8 cellular contexts compared by ENCODE assay signal in genomic region chr3:36944012-36944640, GRCh38. TPM values are rescaled to one million over a fixed set of nuclear protein-coding genes. Genes with fewer than 3 reads are reported as not detected.
A peak's percentile ranks its signal among the peaks of the same experiment; 100 is the strongest.
DNase-seq lines count a peak whose midpoint lies in the region; ATAC-seq and TF ChIP-seq lines count a peak whose summit lies in the region.

No MANE protein-coding gene starts in this region.

- peaks cover 14% of the 10 kb centered on the region for H3K4me1 ChIP-seq in suprapubic skin

- 0% methylated on average over 35 of the region's 56 CpGs for WGBS in suprapubic skin

- H3K4me3 Mint-ChIP-seq in HFFc6 (peak overlapping the region; percentile 87), naive B cell (peak overlapping the region; percentile 82 to 93 (median 86))
- H3K4me3 Mint-ChIP-seq in activated T-helper 17 cell treated with anti-CD3 and anti-CD28 coated beads, Interleukin-2, amount 50 U/mL, for 72 hours: peak overlapping the region; percentile 75

- H3K27me3 ChIP-seq in suprapubic skin: no peaks in the 10 kb centered on the region

- TF ChIP-seq EP300 in suprapubic skin (IDR thresholded peaks at IDR 0.05): no peak

- H3K9me3 ChIP-seq in suprapubic skin: peaks cover 12% of the 10 kb centered on the region

- H3K4me1 Mint-ChIP-seq in HFFc6 (ENCODE audit: low read depth) (peaks cover 7% of the 10 kb centered on the region), naive B cell (peaks cover 13 to 30% (median 19%) of the 10 kb centered on the region in 3 donors)
- no peaks in the 10 kb centered on the region for H3K4me1 Mint-ChIP-seq in activated T-helper 17 cell treated with anti-CD3 and anti-CD28 coated beads, Interleukin-2, amount 50 U/mL, for 72 hours

- no peak for TF ChIP-seq POLR2A in suprapubic skin (IDR thresholded peaks at IDR 0.05)

- peak overlapping the region; percentile 86 for H3K27ac ChIP-seq in suprapubic skin

- peak overlapping the region; percentile 77 for H3K4me3 ChIP-seq in fibroblast of the aortic adventitia (ENCODE audit: low read depth, low read length)
- H3K4me3 ChIP-seq in suprapubic skin: peak overlapping the region; percentile 96

- H3K36me3 ChIP-seq in suprapubic skin: no peaks in the 10 kb centered on the region

- DNase-seq in NCI-H2081 (lab: John Stamatoyannopoulos, UW): peak; percentile 17 to 57
- DNase-seq in NCI-H2081 treated with DMSO at 0.1 percent for 48 hours (lab: John Stamatoyannopoulos, UW): no peak
- DNase-seq in HFFc6: peak; percentile 9
- peak; percentile 40 for DNase-seq in NCI-H2029 (lab: John Stamatoyannopoulos, UW)
- DNase-seq in fibroblast of the aortic adventitia (ENCODE audit: low read depth): peak; percentile 66
- DNase-seq in naive B cell: peak; percentile 28
- DNase-seq in suprapubic skin (ENCODE audit: low spot score in 2 of 2): peak; percentile 79 to 80

- H3K9me3 Mint-ChIP-seq in HFFc6 (peaks cover 27% of the 10 kb centered on the region), naive B cell (peaks cover 0 to 26% (median 19%) of the 10 kb centered on the region in 7 donors)
- peaks cover 10% of the 10 kb centered on the region for H3K9me3 Mint-ChIP-seq in activated T-helper 17 cell treated with anti-CD3 and anti-CD28 coated beads, Interleukin-2, amount 50 U/mL, for 72 hours

- H3K27ac Mint-ChIP-seq in HFFc6 (no peak overlapping the region), naive B cell (peak overlapping the region in 5 of 6 donors; percentile 19 to 69 (median 61))
- no peak overlapping the region for H3K27ac Mint-ChIP-seq in activated T-helper 17 cell treated with anti-CD3 and anti-CD28 coated beads, Interleukin-2, amount 50 U/mL, for 72 hours

- H3K27me3 Mint-ChIP-seq in HFFc6 (ENCODE audit: insufficient read depth) (peaks cover 9% of the 10 kb centered on the region), naive B cell (no peaks in the 10 kb centered on the region)
- no peaks in the 10 kb centered on the region for H3K27me3 Mint-ChIP-seq in activated T-helper 17 cell treated with anti-CD3 and anti-CD28 coated beads, Interleukin-2, amount 50 U/mL, for 72 hours

- ATAC-seq in activated T-helper 17 cell treated with anti-CD3 and anti-CD28 coated beads, Interleukin-2, amount 50 U/mL, for 72 hours (replicated peaks): peak; percentile 64
- peak; percentile 44 to 51 for ATAC-seq in naive B cell (ENCODE audit: low read depth in 2 of 2)

- H3K36me3 Mint-ChIP-seq in HFFc6 (ENCODE audit: low read depth) (peaks cover 22% of the 10 kb centered on the region), naive B cell (peaks cover 5 to 15% of the 10 kb centered on the region in 2 donors)
- H3K36me3 Mint-ChIP-seq in activated T-helper 17 cell treated with anti-CD3 and anti-CD28 coated beads, Interleukin-2, amount 50 U/mL, for 72 hours (ENCODE audit: low read depth): no peaks in the 10 kb centered on the region

- TF ChIP-seq CTCF in HFFc6 (IDR thresholded peaks at IDR 0.05) (no peak), fibroblast of the aortic adventitia (IDR thresholded peaks at IDR 0.05; ENCODE audit: insufficient read depth, low read length) (no peak), suprapubic skin (IDR thresholded peaks at IDR 0.05) (no peak)

RNA-seq across cellular contexts. Expression of gene TRANK1, which starts 0.7 kb away (rescaled TPM):
- 1 to 10 TPM in 5 of 6 experiments, under 1 TPM in 1; 1.00 to 3.0 (median 1.4) TPM for total RNA-seq in HFFc6 (2021; fragmentation: NEBNext Ultra II Directional; extraction: Animal tissue kit (Norgen Biotek cat#: 25700))
- total RNA-seq in activated T-helper 17 cell treated with anti-CD3 and anti-CD28 coated beads, Interleukin-2, amount 50 U/mL, for 72 hours: 10 to 100 TPM; 12.3 to 12.8 TPM
- total RNA-seq in fibroblast of the aortic adventitia (ENCODE audit: low replicate concordance) (32.9 and 123 TPM in 2 replicates), suprapubic skin (1 to 10 TPM; 2.5 to 4.8 (median 3.7) TPM)
- polyA plus RNA-seq in naive B cell (ENCODE audit: low read depth in 6 of 6): 10 to 100 TPM in 5 of 6 donors, under 1 TPM in 1; 0.56 to 25.1 (median 20.4) TPM

RNA-seq across cellular contexts. Expression of gene EPM2AIP1, which starts 48.8 kb away (rescaled TPM):
- total RNA-seq in HFFc6 (2021; fragmentation: NEBNext Ultra II Directional; extraction: Animal tissue kit (Norgen Biotek cat#: 25700)): 10 to 100 TPM; 12.7 to 16.3 (median 14.3) TPM
- total RNA-seq in activated T-helper 17 cell treated with anti-CD3 and anti-CD28 coated beads, Interleukin-2, amount 50 U/mL, for 72 hours: 10 to 100 TPM; 14.8 to 21.0 TPM
- total RNA-seq in fibroblast of the aortic adventitia (ENCODE audit: low replicate concordance) (26.5 and 45.6 TPM in 2 replicates), suprapubic skin (10 to 100 TPM in 2 of 4 donors, 1 to 10 TPM in 2; 5.3 to 24.4 (median 10.0) TPM)
- polyA plus RNA-seq in naive B cell (ENCODE audit: low read depth in 6 of 6): 10 to 100 TPM in 1 of 6 donors, 1 to 10 TPM in 5; 6.9 to 13.7 (median 7.4) TPM

RNA-seq across cellular contexts. Expression of gene MLH1, which starts 49.2 kb away (rescaled TPM):
- total RNA-seq in HFFc6 (2021; fragmentation: NEBNext Ultra II Directional; extraction: Animal tissue kit (Norgen Biotek cat#: 25700)): 10 to 100 TPM; 28.7 to 38.3 (median 35.1) TPM
- total RNA-seq in activated T-helper 17 cell treated with anti-CD3 and anti-CD28 coated beads, Interleukin-2, amount 50 U/mL, for 72 hours: 10 to 100 TPM; 47.5 to 62.2 TPM
- total RNA-seq in fibroblast of the aortic adventitia (ENCODE audit: low replicate concordance): 56.5 and 63.6 TPM in 2 replicates
- 10 to 100 TPM; 24.4 to 39.9 (median 26.7) TPM for polyA plus RNA-seq in naive B cell (ENCODE audit: low read depth in 6 of 6)
- 10 to 100 TPM; 17.2 to 34.3 (median 23.1) TPM for total RNA-seq in suprapubic skin

Comparison
In these comparisons a context has a peak if more than half of its experiments do, and no peak if none do; other contexts are left out.
1. H3K27ac Mint-ChIP-seq: peak in naive B cell (5 of 6); none in HFFc6 (single experiment) and activated T-helper 17 cell treated with anti-CD3 and anti-CD28 coated beads, Interleukin-2, amount 50 U/mL, for 72 hours (single experiment).
2. Peak in every context shown above with its lines, with median percentiles within 50 percentile points of each other: H3K4me3 Mint-ChIP-seq.